In the genomic region with DNA sequence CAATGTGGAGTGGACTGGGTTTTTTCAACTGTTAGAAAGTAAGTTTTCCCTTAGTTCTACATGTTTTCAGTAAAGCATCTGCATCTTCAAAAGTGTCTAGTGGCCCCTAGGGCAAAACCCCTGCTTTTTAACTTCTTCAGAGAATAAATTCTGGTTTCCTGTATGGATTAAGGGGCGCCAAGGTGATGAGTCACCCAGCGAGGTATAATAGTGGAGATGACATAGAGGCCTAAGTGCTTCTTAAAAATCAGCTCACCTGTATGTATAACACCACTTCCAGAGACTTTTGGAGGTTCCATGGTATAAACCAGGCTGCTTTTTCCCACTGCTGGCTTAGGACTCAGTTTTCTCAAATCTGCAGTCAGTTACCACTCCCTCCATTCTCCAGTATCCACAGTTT, we compare ENCODE assay signal across 28 cellular contexts.
"Had no signal": no experiment of that assay in that cellular context is flagged by ENCODE, and none has a peak within 500 bp of the region (broad histone marks: within the 10 kb centered on the region; RNA-seq: fewer than 3 reads in every experiment).

No MANE protein-coding gene starts in this region.

- FAIRE-seq: colon, endothelial cell of umbilical vein had no signal

- DNase-seq: effector CD8-positive, alpha-beta T cell; heart right ventricle; hippocampal formation; left cardiac atrium; left lung; mesenchymal stem cell; midbrain; naive thymus-derived CD4-positive, alpha-beta T cell; nephron progenitor cell; nucleus accumbens; ovary; posterior cingulate gyrus; psoas muscle; right cardiac atrium; sigmoid colon; stimulated activated CD4-positive, alpha-beta T cell treated with anti-CD3 and anti-CD28 coated beads, Interleukin-2, amount 100 ng/mL, for 24 hours; stimulated activated CD4-positive, alpha-beta T cell treated with anti-CD3 and anti-CD28 coated beads, Interleukin-4, amount 100 ng/mL, for 24 hours; stimulated activated naive CD4-positive, alpha-beta T cell treated with Interleukin-2 at 50 U/mL for 16 hours; stomach; thyroid gland; trophoblast cell had no signal

- H3K27ac ChIP-seq: esophagus muscularis mucosa, foreskin keratinocyte, gastroesophageal sphincter, heart right ventricle, left lung, ovary, psoas muscle, sigmoid colon, stomach, thyroid gland, vagina had no signal

- H3K27me3 ChIP-seq: gastroesophageal sphincter, left lung, ovary, sigmoid colon, stomach, thyroid gland, vagina had no signal

- H3K4me3 ChIP-seq: esophagus muscularis mucosa, gastroesophageal sphincter, heart right ventricle, left lung, ovary, psoas muscle, sigmoid colon, stomach, thyroid gland, vagina had no signal

- H3K4me1 ChIP-seq: esophagus muscularis mucosa, foreskin keratinocyte, gastroesophageal sphincter, heart right ventricle, left lung, psoas muscle, sigmoid colon, stomach, vagina had no signal

- ATAC-seq: foreskin keratinocyte; gastroesophageal sphincter; heart right ventricle; left cardiac atrium; left lung; naive thymus-derived CD4-positive, alpha-beta T cell; psoas muscle; right cardiac atrium; stimulated activated effector memory CD8-positive, alpha-beta T cell treated with anti-CD3 and anti-CD28 coated beads, Interleukin-12 subunit alpha, Interleukin-12 subunit beta, amount 100 ng/mL, for 72 hours had no signal

- H3K9me3 ChIP-seq: esophagus muscularis mucosa, gastroesophageal sphincter, heart right ventricle, left lung, ovary, psoas muscle, sigmoid colon, stomach, thyroid gland, vagina had no signal

- H3K36me3 ChIP-seq: esophagus muscularis mucosa, gastroesophageal sphincter, heart right ventricle, left lung, ovary, sigmoid colon, stomach, thyroid gland, vagina had no signal
